34 cellular contexts compared by ENCODE assay signal in genomic region chr4:123807187-123807586, GRCh38.
"Had no signal": no experiment of that assay in that cellular context is flagged by ENCODE, and none has a peak within 500 bp of the region (broad histone marks: within the 10 kb centered on the region; RNA-seq: fewer than 3 reads in every experiment).

No MANE protein-coding gene starts in this region.

- H3K4me1 Mint-ChIP-seq: activated naive CD4-positive, alpha-beta T cell treated with anti-CD3 and anti-CD28 coated beads, Interleukin-2, amount 50 U/mL, for 24 hours had no signal

- H3K9me3 ChIP-seq: adrenal gland, body of pancreas, colonic mucosa, esophagus squamous epithelium, gastroesophageal sphincter, heart right ventricle had no signal

- H3K27ac Mint-ChIP-seq: activated B cell treated with CpG ODN at 0.5 μM for 24 hours; activated CD8-positive, alpha-beta T cell treated with anti-CD3 and anti-CD28 coated beads for 36 hours; activated naive CD4-positive, alpha-beta T cell treated with anti-CD3 and anti-CD28 coated beads for 36 hours; activated naive CD4-positive, alpha-beta T cell treated with anti-CD3 and anti-CD28 coated beads, Interleukin-2, amount 50 U/mL, for 24 hours; activated naive CD8-positive, alpha-beta T cell treated with anti-CD3 and anti-CD28 coated beads for 36 hours; activated naive CD8-positive, alpha-beta T cell treated with anti-CD3 and anti-CD28 coated beads, Interleukin-2, amount 50 U/mL, for 24 hours; activated T-helper 1 cell treated with anti-CD3 and anti-CD28 coated beads, Interleukin-12 subunit alpha, Interleukin-12 subunit beta, Interleukin-2, Interleukin-4 antibody, amounts not matched to agents 30 ng/mL and 10 ng/mL and 1 ng/mL, durations not matched to agents 14 hours and 24 hours and 36 hours; activated T-helper 2 cell treated with anti-CD3 and anti-CD28 coated beads, Interferon-gamma antibody, Interleukin-2, Interleukin-4, amounts not matched to agents 10 μg/mL and 5 μg/mL and 100 μg/mL, durations not matched to agents 14 hours and 24 hours and 36 hours; T-helper 17 cell; T-helper 2 cell treated with Interferon-gamma antibody and Interleukin-4, amounts not matched to agents 5 μg/mL and 100 μg/mL, for 36 hours had no signal

- FAIRE-seq: endothelial cell of umbilical vein had no signal

- H3K4me3 Mint-ChIP-seq: activated B cell treated with CpG ODN at 0.5 μM for 24 hours; activated CD8-positive, alpha-beta T cell treated with anti-CD3 and anti-CD28 coated beads for 36 hours; activated naive CD4-positive, alpha-beta T cell treated with anti-CD3 and anti-CD28 coated beads for 36 hours; activated naive CD4-positive, alpha-beta T cell treated with anti-CD3 and anti-CD28 coated beads, Interleukin-2, amount 50 U/mL, for 24 hours; activated naive CD8-positive, alpha-beta T cell treated with anti-CD3 and anti-CD28 coated beads for 36 hours; activated naive CD8-positive, alpha-beta T cell treated with anti-CD3 and anti-CD28 coated beads, Interleukin-2, amount 50 U/mL, for 24 hours; activated T-cell treated with anti-CD3 and anti-CD28 coated beads, Interleukin-2, amount 50 U/mL, for 4 hours; activated T-helper 1 cell treated with anti-CD3 and anti-CD28 coated beads, Interleukin-12 subunit alpha, Interleukin-12 subunit beta, Interleukin-2, Interleukin-4 antibody, amounts not matched to agents 30 ng/mL and 10 ng/mL and 1 ng/mL, durations not matched to agents 14 hours and 24 hours and 36 hours; T-helper 17 cell; T-helper 2 cell treated with Interferon-gamma antibody and Interleukin-4, amounts not matched to agents 5 μg/mL and 100 μg/mL, for 36 hours had no signal

- H3K36me3 Mint-ChIP-seq: activated naive CD4-positive, alpha-beta T cell treated with anti-CD3 and anti-CD28 coated beads, Interleukin-2, amount 50 U/mL, for 24 hours; activated naive CD8-positive, alpha-beta T cell treated with anti-CD3 and anti-CD28 coated beads for 36 hours had no signal

- ATAC-seq: activated CD4-positive, CD25-positive, alpha-beta regulatory T cell treated with anti-CD3 and anti-CD28 coated beads, Interleukin-2, amount 50 U/mL, for 24 hours; activated CD8-positive, alpha-beta T cell treated with anti-CD3 and anti-CD28 coated beads for 36 hours; activated naive CD8-positive, alpha-beta T cell treated with anti-CD3 and anti-CD28 coated beads, Interleukin-2, amount 50 U/mL, for 24 hours; activated T-cell treated with anti-CD3 and anti-CD28 coated beads, Interleukin-2, amount 50 U/mL, for 4 hours; body of pancreas; gastroesophageal sphincter; heart right ventricle; T-helper 17 cell had no signal

- DNase-seq: activated B cell treated with CpG ODN at 0.5 μM for 24 hours; activated CD4-positive, alpha-beta T cell treated with anti-CD3 and anti-CD28 coated beads for 48 hours; activated CD4-positive, alpha-beta T cell treated with anti-CD3 and anti-CD28 coated beads, Interleukin-2, amount 50 U/mL, for 1 hour; activated CD4-positive, alpha-beta T cell treated with anti-CD3 and anti-CD28 coated beads, Interleukin-2, amount 50 U/mL, for 48 hours; activated CD8-positive, alpha-beta memory T cell treated with anti-CD3 and anti-CD28 coated beads for 24 hours; activated CD8-positive, alpha-beta T cell treated with anti-CD3 and anti-CD28 coated beads for 36 hours; activated effector memory CD4-positive, alpha-beta T cell treated with anti-CD3 and anti-CD28 coated beads, Interleukin-2, amount 50 U/mL, for 16 hours; activated naive CD4-positive, alpha-beta T cell treated with anti-CD3 and anti-CD28 coated beads for 36 hours; activated naive CD8-positive, alpha-beta T cell treated with anti-CD3 and anti-CD28 coated beads for 36 hours; activated naive CD8-positive, alpha-beta T cell treated with anti-CD3 and anti-CD28 coated beads, Interleukin-2, amount 50 U/mL, for 24 hours; activated T-cell treated with anti-CD3 and anti-CD28 coated beads, Interleukin-2, amount 50 U/mL, for 4 hours; adrenal gland; amygdala; aorta; body of pancreas; central memory CD4-positive, alpha-beta T cell; cerebellar nuclear complex; colonic mucosa; effector CD8-positive, alpha-beta T cell; esophagus squamous epithelium; foreskin melanocyte; heart right ventricle; T-helper 17 cell; T1000; WERI-Rb-1 had no signal

- H3K27ac ChIP-seq: adrenal gland, body of pancreas, cardiac muscle cell, colonic mucosa, epithelial cell of prostate, esophagus squamous epithelium, gastroesophageal sphincter, WERI-Rb-1 had no signal

- H3K36me3 ChIP-seq: adrenal gland, cardiac muscle cell, colonic mucosa, esophagus squamous epithelium, gastroesophageal sphincter, heart right ventricle, WERI-Rb-1 had no signal

- H3K4me1 ChIP-seq: body of pancreas, colonic mucosa had no signal

- H3K9me3 Mint-ChIP-seq: activated B cell treated with CpG ODN at 0.5 μM for 24 hours; activated CD8-positive, alpha-beta T cell treated with anti-CD3 and anti-CD28 coated beads for 36 hours; activated naive CD4-positive, alpha-beta T cell treated with anti-CD3 and anti-CD28 coated beads for 36 hours; activated naive CD4-positive, alpha-beta T cell treated with anti-CD3 and anti-CD28 coated beads, Interleukin-2, amount 50 U/mL, for 24 hours; activated naive CD8-positive, alpha-beta T cell treated with anti-CD3 and anti-CD28 coated beads for 36 hours; activated naive CD8-positive, alpha-beta T cell treated with anti-CD3 and anti-CD28 coated beads, Interleukin-2, amount 50 U/mL, for 24 hours; activated T-cell treated with anti-CD3 and anti-CD28 coated beads, Interleukin-2, amount 50 U/mL, for 4 hours; activated T-helper 1 cell treated with anti-CD3 and anti-CD28 coated beads, Interleukin-12 subunit alpha, Interleukin-12 subunit beta, Interleukin-2, Interleukin-4 antibody, amounts not matched to agents 30 ng/mL and 10 ng/mL and 1 ng/mL, durations not matched to agents 14 hours and 24 hours and 36 hours; activated T-helper 2 cell treated with anti-CD3 and anti-CD28 coated beads, Interferon-gamma antibody, Interleukin-2, Interleukin-4, amounts not matched to agents 10 μg/mL and 5 μg/mL and 100 μg/mL, durations not matched to agents 14 hours and 24 hours and 36 hours; T-helper 2 cell treated with Interferon-gamma antibody and Interleukin-4, amounts not matched to agents 5 μg/mL and 100 μg/mL, for 36 hours had no signal

- H3K27me3 ChIP-seq: adrenal gland, body of pancreas, cardiac muscle cell, colonic mucosa, esophagus squamous epithelium, gastroesophageal sphincter, heart right ventricle had no signal

- H3K4me3 ChIP-seq: adrenal gland, body of pancreas, cardiac muscle cell, colonic mucosa, esophagus squamous epithelium, gastroesophageal sphincter, heart right ventricle had no signal
